Comparison of ENCODE assay signal across 4 cellular contexts in the genomic region with DNA sequence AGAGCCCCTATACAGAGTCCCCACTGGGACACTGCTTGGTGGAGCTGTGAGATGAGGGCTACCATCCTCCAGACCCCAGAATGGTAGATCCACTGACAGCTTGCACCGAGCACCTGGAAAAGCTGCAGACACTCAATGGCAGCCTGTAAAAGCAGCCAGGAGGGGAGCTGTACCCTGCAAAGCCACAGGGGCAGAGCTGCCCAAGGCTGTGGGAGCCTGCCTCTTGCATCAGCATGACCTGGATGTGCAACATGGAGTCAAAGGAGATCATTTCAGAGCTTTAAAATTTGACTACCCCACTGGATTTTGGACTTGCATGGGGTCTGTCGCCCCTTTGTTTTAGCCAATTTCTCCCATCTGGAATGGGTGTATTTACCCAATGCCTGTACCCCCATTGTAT. TPM values are rescaled to one million over a fixed set of nuclear protein-coding genes. Genes with fewer than 3 reads are reported as not detected.
"Had no signal": no experiment of that assay in that cellular context is flagged by ENCODE, and none has a peak within 500 bp of the region (broad histone marks: within the 10 kb centered on the region; RNA-seq: fewer than 3 reads in every experiment).

No MANE protein-coding gene starts in this region.

RNA-seq across cellular contexts. Expression of gene DUSP21, which starts 20.6 kb away (rescaled TPM):
- total RNA-seq: HT-29, HT1080, IMR-90 had no signal
- polyA plus RNA-seq: IgD-negative memory B cell, IMR-90 had no signal
